In the genomic region with DNA sequence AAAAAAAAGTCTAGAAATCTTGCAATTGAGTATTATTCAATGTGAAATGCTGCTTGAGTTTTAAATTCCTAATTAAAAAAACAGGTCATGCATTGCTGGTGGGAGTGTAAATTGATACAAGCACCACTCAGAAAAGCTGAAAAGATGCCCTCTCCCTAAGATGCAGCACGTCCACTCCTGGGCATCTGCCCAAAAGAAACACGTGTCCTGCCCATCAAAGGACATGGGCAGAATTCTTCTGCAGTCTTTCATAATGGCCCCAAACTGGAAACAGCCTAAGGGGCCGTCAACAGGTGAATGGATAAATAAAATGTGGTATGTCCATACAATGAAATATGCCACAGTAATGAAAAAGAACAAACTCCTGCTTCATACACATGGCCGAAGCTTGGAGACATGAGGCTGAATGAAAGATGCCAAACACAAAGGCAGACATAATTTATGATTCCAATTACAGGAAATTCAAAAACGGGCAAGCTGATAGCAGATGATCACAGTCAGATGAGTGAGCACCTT, we compare ENCODE assay signal across 25 cellular contexts. TPM values are rescaled to one million over a fixed set of nuclear protein-coding genes. Genes with fewer than 3 reads are reported as not detected.
DNase-seq lines count a peak whose midpoint lies in the region; ATAC-seq and TF ChIP-seq lines count a peak whose summit lies in the region.
"Had no signal": no experiment of that assay in that cellular context is flagged by ENCODE, and none has a peak within 500 bp of the region (broad histone marks: within the 10 kb centered on the region; RNA-seq: fewer than 3 reads in every experiment).

No MANE protein-coding gene starts in this region.

- H3K9me3 Mint-ChIP-seq in CD4-positive, alpha-beta T cell, result no peaks in the 10 kb centered on the region
- no peaks in the 10 kb centered on the region for H3K9me3 Mint-ChIP-seq in T-cell
- no peaks in the 10 kb centered on the region for H3K9me3 Mint-ChIP-seq in memory B cell

- TF ChIP-seq CTCF in CD4-positive, alpha-beta T cell (IDR thresholded peaks at IDR 0.05), result no peak

- H3K36me3 ChIP-seq in HAP-1 (replicated peaks), result no peaks in the 10 kb centered on the region
- H3K36me3 ChIP-seq: ascending aorta, lower lobe of right lung, thyroid gland had no signal

- no peak for DNase-seq in CD4-positive, alpha-beta T cell
- DNase-seq in EH (ENCODE audit: low read depth), result peak; percentile 43
- DNase-seq in T-cell, result no peak
- DNase-seq in memory B cell (ENCODE audit: low spot score in 2 of 2), result no peak
- DNase-seq in activated gamma-delta T cell (lab: John Stamatoyannopoulos, UW), result no peak
- no peak for DNase-seq in HAP-1 (ENCODE audit: low spot score in 2 of 2)
- DNase-seq in NCI-H146 treated with DMSO at 0.1 percent for 48 hours (lab: John Stamatoyannopoulos, UW; ENCODE audit: unreplicated experiment), result no peak
- DNase-seq: activated CD4-positive, alpha-beta T cell treated with anti-CD3 and anti-CD28 coated beads for 4 hours; activated CD8-positive, alpha-beta memory T cell treated with anti-CD3 and anti-CD28 coated beads, Interleukin-2, amount 50 U/mL, for 4 hours; activated naive CD4-positive, alpha-beta T cell treated with Interleukin-2 at 50 U/mL for 16 hours; AML-193; caudate nucleus; DND-41; dorsolateral prefrontal cortex; IMR-90; lower lobe of right lung; NCI-H1436 treated with DMSO at 0.1 percent for 48 hours; NCI-H2171 treated with DMSO at 0.1 percent for 48 hours; NCI-H524 treated with DMSO at 0.1 percent for 48 hours; small intestine; stimulated activated CD4-positive, alpha-beta T cell treated with anti-CD3 and anti-CD28 coated beads, Interleukin-2, amount 100 ng/mL, for 24 hours; stimulated activated naive CD4-positive, alpha-beta T cell treated with Interleukin-2 at 50 U/mL for 16 hours; thyroid gland had no signal

- H3K27me3 ChIP-seq in CD4-positive, alpha-beta T cell (ENCODE audit: control insufficient read depth, insufficient read depth, low read length), result no peaks in the 10 kb centered on the region
- no peaks in the 10 kb centered on the region for H3K27me3 ChIP-seq in HAP-1 (ENCODE audit: low read depth)
- H3K27me3 ChIP-seq: ascending aorta, dorsolateral prefrontal cortex, thyroid gland had no signal

- ATAC-seq in CD4-positive, alpha-beta T cell (ENCODE audit: poor library complexity), result no peak
- ATAC-seq in T-cell (replicated peaks in 1 of 4), result no peak
- no peak for ATAC-seq in memory B cell (ENCODE audit: low read depth)
- ATAC-seq: lower lobe of right lung had no signal

- peak overlapping the region; percentile 88 for H3K27ac Mint-ChIP-seq in CD4-positive, alpha-beta T cell
- H3K27ac Mint-ChIP-seq in T-cell (peak overlapping the region; percentile 78 to 96), memory B cell (peak overlapping the region; percentile 76)

- H3K4me1 Mint-ChIP-seq in CD4-positive, alpha-beta T cell (ENCODE audit: low read depth), result peaks cover 71% of the 10 kb centered on the region
- H3K4me1 Mint-ChIP-seq in T-cell (peaks cover 74 to 85% (median 75%) of the 10 kb centered on the region in 3 donors), memory B cell (peaks cover 72% of the 10 kb centered on the region)

- POLR2A ChIA-PET in CD4-positive, alpha-beta T cell (lab: Charles Lee), result interaction anchor here (0.9 kb wide), 1 partner anchor 52 kb away, joined by 3 read pairs; no protein-coding TSS in a partner anchor
- POLR2A ChIA-PET in T-cell (lab: Charles Lee), result interaction anchor here (0.6 kb wide), 2 partner anchors 51 to 82 kb away, joined by 3 to 4 read pairs; no protein-coding TSS in a partner anchor

- H3K4me1 ChIP-seq in HAP-1, result peaks cover 5% of the 10 kb centered on the region; the same call in 1 of the 2 replicates
- H3K4me1 ChIP-seq: ascending aorta, thyroid gland had no signal

- no peaks in the 10 kb centered on the region for H3K9me3 ChIP-seq in CD4-positive, alpha-beta T cell (ENCODE audit: control insufficient read depth, low read length)
- no peaks in the 10 kb centered on the region; the same call in 1 of the 2 replicates for H3K9me3 ChIP-seq in HAP-1
- H3K9me3 ChIP-seq: ascending aorta, lower lobe of right lung, thyroid gland had no signal

- H3K27ac ChIP-seq in CD4-positive, alpha-beta T cell (ENCODE audit: low read depth, low read length), result no peak overlapping the region
- H3K27ac ChIP-seq: ascending aorta, dorsolateral prefrontal cortex, lower lobe of right lung, RWPE1, thyroid gland had no signal

- intact Hi-C loops in CD4-positive, alpha-beta T cell (cut with DNase I, micrococcal nuclease), result no loop called here

- H3K27me3 Mint-ChIP-seq in CD4-positive, alpha-beta T cell, result no peaks in the 10 kb centered on the region
- no peaks in the 10 kb centered on the region for H3K27me3 Mint-ChIP-seq in T-cell
- H3K27me3 Mint-ChIP-seq in memory B cell, result no peaks in the 10 kb centered on the region

- in situ Hi-C loops in HAP-1 (cut with MboI; ENCODE audit: low sequenced_read_pairs), result no loop called here

- H3K36me3 Mint-ChIP-seq in CD4-positive, alpha-beta T cell (ENCODE audit: low read depth), result peaks cover 15% of the 10 kb centered on the region
- H3K36me3 Mint-ChIP-seq in T-cell (peaks cover 7% of the 10 kb centered on the region), memory B cell (peaks cover 38% of the 10 kb centered on the region)

- H3K4me3 ChIP-seq in HAP-1, result no peak overlapping the region
- H3K4me3 ChIP-seq: ascending aorta, dorsolateral prefrontal cortex, lower lobe of right lung, thyroid gland had no signal

- CTCF ChIA-PET in CD4-positive, alpha-beta T cell (lab: Charles Lee), result interaction anchor here (1.3 to 3.1 kb wide), 4 partner anchors 8 to 155 kb away, joined by 5 to 16 read pairs (median 8); partner anchors contain the start of gene POU2F2
- CTCF ChIA-PET in T-cell (lab: Charles Lee), result interaction anchor here (0.6 to 1.1 kb wide), 3 partner anchors 16 to 63 kb away, joined by 3 to 6 read pairs (median 4); no protein-coding TSS in a partner anchor

- no peak overlapping the region for H3K4me3 Mint-ChIP-seq in CD4-positive, alpha-beta T cell
- H3K4me3 Mint-ChIP-seq in T-cell, result no peak overlapping the region
- peak overlapping the region; percentile 21 for H3K4me3 Mint-ChIP-seq in memory B cell

RNA-seq across cellular contexts. Expression of gene POU2F2, which starts 7.8 kb away (rescaled TPM):
- total RNA-seq in CD4-positive, alpha-beta T cell, result 10 to 100 TPM; 18.6 to 19.9 TPM
- 10 to 100 TPM; 27.9 to 71.7 (median 59.5) TPM for total RNA-seq in T-cell
- total RNA-seq: ascending aorta had no signal

RNA-seq across cellular contexts. Expression of gene ZNF574, which starts 48.5 kb away (rescaled TPM):
- total RNA-seq in CD4-positive, alpha-beta T cell, result 10 to 100 TPM; 21.5 to 24.0 TPM
- total RNA-seq in T-cell, result 10 to 100 TPM; 18.4 to 27.4 (median 26.6) TPM

RNA-seq across cellular contexts. Expression of gene GRIK5, which starts 54.4 kb away (rescaled TPM):
- under 1 TPM; 0.66 to 0.75 TPM for total RNA-seq in CD4-positive, alpha-beta T cell
- total RNA-seq in T-cell, result 1 to 10 TPM in 3 of 5 donors, under 1 TPM in 2; 0.26 to 1.5 (median 1.3) TPM
- total RNA-seq: IMR-90 had no signal
